ENCODE assay signal across 8 cellular contexts in the genomic region with DNA sequence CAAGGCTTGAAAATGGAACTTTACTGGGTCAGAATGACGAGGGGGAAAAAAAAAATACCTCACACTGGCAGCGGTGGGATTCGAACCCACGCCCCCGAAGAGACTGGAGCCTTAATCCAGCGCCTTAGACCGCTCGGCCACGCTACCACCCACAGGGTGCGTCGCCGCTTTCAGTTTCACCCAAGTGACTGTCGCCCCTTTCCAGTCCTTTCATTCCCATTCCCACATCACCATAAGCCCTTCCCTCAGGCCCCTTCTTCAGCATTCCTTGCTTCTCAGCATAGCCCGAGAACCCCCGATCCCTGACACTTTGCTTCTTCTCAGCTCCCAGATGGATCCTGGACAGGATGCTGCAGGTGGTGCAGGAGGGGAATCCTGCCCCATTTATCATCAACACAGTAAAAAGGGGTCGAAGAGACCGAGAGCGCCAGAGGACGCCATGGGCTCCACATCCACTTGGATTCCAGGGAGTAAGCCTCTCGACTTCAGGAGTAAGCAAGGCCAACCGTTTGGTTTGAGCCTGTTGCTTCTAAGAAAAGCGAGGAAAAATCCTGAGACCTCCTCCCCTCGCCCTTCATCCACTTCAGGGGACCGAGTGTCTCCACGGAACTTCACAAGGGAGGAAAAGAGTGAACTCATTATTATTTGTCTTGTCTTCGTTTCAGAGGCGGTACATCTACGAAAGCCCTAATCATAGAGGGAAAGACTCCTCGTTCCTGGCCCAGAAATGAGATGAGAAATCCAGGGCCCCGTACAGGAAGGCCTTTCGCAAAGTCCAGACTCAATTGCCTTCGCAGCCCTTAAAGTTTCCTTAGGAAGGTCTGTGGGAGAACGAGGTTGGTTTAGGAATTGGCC. TPM values are rescaled to one million over a fixed set of nuclear protein-coding genes. Genes with fewer than 3 reads are reported as not detected.
A peak's percentile ranks its signal among the peaks of the same experiment; 100 is the strongest.
DNase-seq lines count a peak whose midpoint lies in the region; ATAC-seq and TF ChIP-seq lines count a peak whose summit lies in the region.

No MANE protein-coding gene starts in this region.

- no peaks in the 10 kb centered on the region for H3K9me3 ChIP-seq in ectodermal cell (ENCODE audit: control insufficient read depth, low read length)
- no peaks in the 10 kb centered on the region for H3K9me3 ChIP-seq in lower lobe of right lung

- H3K4me1 ChIP-seq in ectodermal cell (ENCODE audit: control insufficient read depth, insufficient read depth, low read length) (no peaks in the 10 kb centered on the region), lower lobe of right lung (peaks cover 17% of the 10 kb centered on the region)

- peak; percentile 71 to 75 for ATAC-seq in lower lobe of right lung

- peak; percentile 66 for DNase-seq in NK-92 treated with Interleukin-12 subunit alpha and Interleukin-12 subunit beta, amount 100 ng/mL, for 24 hours (lab: John Stamatoyannopoulos, UW)
- no peak for DNase-seq in NK-92 (lab: John Stamatoyannopoulos, UW; ENCODE audit: unreplicated experiment)
- peak; percentile 63 for DNase-seq in NCI-H510A (lab: John Stamatoyannopoulos, UW)
- DNase-seq in activated CD4-positive, alpha-beta T cell treated with anti-CD3 and anti-CD28 coated beads, Interleukin-2, amount 50 U/mL, for 4 hours, result peak; percentile 62 to 65
- peak; percentile 84 for DNase-seq in lower lobe of right lung
- peak; percentile 54 to 73 (median 57) for DNase-seq in stimulated activated CD4-positive, alpha-beta T cell treated with anti-CD3 and anti-CD28 coated beads, TNF-alpha, amount 100 ng/mL, for 24 hours (ENCODE audit: low read depth in 3 of 3)
- DNase-seq in NCI-H2107 treated with DMSO at 0.1 percent for 48 hours (lab: John Stamatoyannopoulos, UW; ENCODE audit: unreplicated experiment), result no peak

- WGBS in ectodermal cell, 2 experiments, result 2 to 3% methylated on average over 33 of the region's 33 CpGs

- intact Hi-C loops in lower lobe of right lung (cut with DNase I), result no loop called here

- TF ChIP-seq CTCF in lower lobe of right lung (IDR thresholded peaks at IDR 0.05), result no peak

- H3K36me3 ChIP-seq in ectodermal cell (ENCODE audit: control insufficient read depth, insufficient read depth, low read length) (no peaks in the 10 kb centered on the region), lower lobe of right lung (no peaks in the 10 kb centered on the region)

- H3K27ac ChIP-seq in ectodermal cell (ENCODE audit: insufficient read depth, low read depth, low read length, poor library complexity, severe bottlenecking) (no peak overlapping the region), lower lobe of right lung (peak overlapping the region; percentile 69)

- peak overlapping the region; percentile 56 for H3K4me3 ChIP-seq in ectodermal cell (ENCODE audit: insufficient read depth, low read depth, low read length)
- H3K4me3 ChIP-seq in lower lobe of right lung, result peak overlapping the region; percentile 63

- H3K27me3 ChIP-seq in ectodermal cell (ENCODE audit: control insufficient read depth, insufficient read depth, low read length, poor library complexity, severe bottlenecking) (no peaks in the 10 kb centered on the region), lower lobe of right lung (ENCODE audit: low read depth) (no peaks in the 10 kb centered on the region)

RNA-seq across cellular contexts. Expression of gene TRIM27, which starts 20.0 kb away (rescaled TPM):
- polyA plus RNA-seq in ectodermal cell (2013, experiment 1 of 4), result 66.1 TPM
- polyA plus RNA-seq in ectodermal cell (2013, experiment 2 of 4), result 64.5 TPM
- 49.7 TPM for polyA plus RNA-seq in ectodermal cell (2013, experiment 3 of 4)
- polyA plus RNA-seq in ectodermal cell (2013, experiment 4 of 4), result 55.0 TPM
- total RNA-seq in lower lobe of right lung, result 46.6 TPM

Comparison
In these comparisons a context has a peak if more than half of its experiments do, and no peak if none do; other contexts are left out.
1. DNase-seq: peak in NK-92 treated with Interleukin-12 subunit alpha and Interleukin-12 subunit beta, amount 100 ng/mL, for 24 hours (single experiment), NCI-H510A (single experiment), activated CD4-positive, alpha-beta T cell treated with anti-CD3 and anti-CD28 coated beads, Interleukin-2, amount 50 U/mL, for 4 hours (2 of 2), lower lobe of right lung (single experiment) and stimulated activated CD4-positive, alpha-beta T cell treated with anti-CD3 and anti-CD28 coated beads, TNF-alpha, amount 100 ng/mL, for 24 hours (3 of 3); none in NK-92 (single experiment) and NCI-H2107 treated with DMSO at 0.1 percent for 48 hours (single experiment).